1 cellular context compared by ENCODE assay signal in the genomic region with DNA sequence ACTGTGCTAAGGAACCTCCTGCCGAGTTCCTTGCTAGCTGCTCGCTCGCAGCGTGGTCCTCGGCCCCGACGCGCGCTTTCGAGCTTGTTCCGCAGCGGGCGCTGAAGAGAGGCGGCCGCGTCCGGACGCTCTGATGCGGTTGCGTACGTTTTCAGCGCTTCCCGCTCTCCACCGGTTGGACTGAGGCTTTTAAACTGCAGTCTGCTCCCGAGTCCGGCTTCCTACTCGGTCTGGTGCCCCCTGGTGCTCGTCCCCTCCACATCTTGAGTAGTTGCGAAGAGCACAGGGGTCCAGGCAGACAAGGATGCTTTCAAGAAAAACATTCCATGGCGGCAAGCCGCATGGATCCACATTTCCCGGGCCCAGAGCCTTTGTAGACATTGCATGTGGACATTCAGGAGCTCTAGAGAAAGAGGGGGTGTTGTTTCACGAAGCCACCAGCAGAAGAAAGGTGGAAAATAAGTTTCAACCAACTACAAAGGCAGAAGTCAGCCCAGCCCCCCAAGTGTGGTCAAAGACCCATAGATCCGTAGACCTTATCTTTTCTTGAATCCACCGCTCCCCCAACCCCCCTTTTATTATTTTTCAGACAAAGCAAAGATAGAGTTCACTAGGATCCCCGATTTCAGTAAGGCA.
A peak's percentile ranks its signal among the peaks of the same experiment; 100 is the strongest.
TF ChIP-seq lines count a peak whose summit lies in the region.

No MANE protein-coding gene starts in this region.

TF ChIP-seq in HepG2, 621 proteins besides CTCF, POLR2A, EP300 and RAD21 (continued from another document and continues in another):
- TF ChIP-seq, protein P1, sequence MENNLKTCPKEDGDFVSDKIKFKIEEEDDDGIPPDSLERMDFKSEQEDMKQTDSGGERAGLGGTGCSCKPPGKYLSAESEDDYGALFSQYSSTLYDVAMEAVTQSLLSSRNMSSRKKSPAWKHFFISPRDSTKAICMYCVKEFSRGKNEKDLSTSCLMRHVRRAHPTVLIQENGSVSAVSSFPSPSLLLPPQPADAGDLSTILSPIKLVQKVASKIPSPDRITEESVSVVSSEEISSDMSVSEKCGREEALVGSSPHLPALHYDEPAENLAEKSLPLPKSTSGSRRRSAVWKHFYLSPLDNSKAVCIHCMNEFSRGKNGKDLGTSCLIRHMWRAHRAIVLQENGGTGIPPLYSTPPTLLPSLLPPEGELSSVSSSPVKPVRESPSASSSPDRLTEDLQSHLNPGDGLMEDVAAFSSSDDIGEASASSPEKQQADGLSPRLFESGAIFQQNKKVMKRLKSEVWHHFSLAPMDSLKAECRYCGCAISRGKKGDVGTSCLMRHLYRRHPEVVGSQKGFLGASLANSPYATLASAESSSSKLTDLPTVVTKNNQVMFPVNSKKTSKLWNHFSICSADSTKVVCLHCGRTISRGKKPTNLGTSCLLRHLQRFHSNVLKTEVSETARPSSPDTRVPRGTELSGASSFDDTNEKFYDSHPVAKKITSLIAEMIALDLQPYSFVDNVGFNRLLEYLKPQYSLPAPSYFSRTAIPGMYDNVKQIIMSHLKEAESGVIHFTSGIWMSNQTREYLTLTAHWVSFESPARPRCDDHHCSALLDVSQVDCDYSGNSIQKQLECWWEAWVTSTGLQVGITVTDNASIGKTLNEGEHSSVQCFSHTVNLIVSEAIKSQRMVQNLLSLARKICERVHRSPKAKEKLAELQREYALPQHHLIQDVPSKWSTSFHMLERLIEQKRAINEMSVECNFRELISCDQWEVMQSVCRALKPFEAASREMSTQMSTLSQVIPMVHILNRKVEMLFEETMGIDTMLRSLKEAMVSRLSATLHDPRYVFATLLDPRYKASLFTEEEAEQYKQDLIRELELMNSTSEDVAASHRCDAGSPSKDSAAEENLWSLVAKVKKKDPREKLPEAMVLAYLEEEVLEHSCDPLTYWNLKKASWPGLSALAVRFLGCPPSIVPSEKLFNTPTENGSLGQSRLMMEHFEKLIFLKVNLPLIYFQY (CRISPR knock-in tag; IDR thresholded peaks at IDR 0.05; ENCODE audit: borderline replicate concordance) = peak; percentile 40; the same call in 1 of the 2 replicates
- TF ChIP-seq MIER2 (CRISPR knock-in tag; IDR thresholded peaks at IDR 0.05) (peak; percentile 67), E2F2 (CRISPR knock-in tag; IDR thresholded peaks at IDR 0.05; ENCODE audit: borderline replicate concordance) (peak; percentile 95; the same call in 1 of the 2 replicates), MYNN (CRISPR knock-in tag; IDR thresholded peaks at IDR 0.05; ENCODE audit: low read depth) (peak; percentile 84; the same call in 1 of the 2 replicates), ZNF3 (CRISPR knock-in tag; IDR thresholded peaks at IDR 0.05) (no peak; the same call in 1 of the 2 replicates), ZNF780A (CRISPR knock-in tag; IDR thresholded peaks at IDR 0.05) (0 out of 2 replicates have a peak, but pooled peaks have one; percentile 44), SRSF1 (optimal IDR thresholded peaks at IDR 0.05; ENCODE audit: low read depth, low read length) (no peak), ZNF746 (CRISPR knock-in tag; IDR thresholded peaks at IDR 0.05) (peak; percentile 87), ZNF670 (CRISPR knock-in tag; IDR thresholded peaks at IDR 0.05; ENCODE audit: borderline replicate concordance) (peak; percentile 67; the same call in 1 of the 2 replicates), ZNF883 (CRISPR knock-in tag; IDR thresholded peaks at IDR 0.05; ENCODE audit: not compliant biosample characterization) (peak; percentile 92), NR2F2 (IDR thresholded peaks at IDR 0.05; ENCODE audit: borderline replicate concordance, low read depth) (peak; percentile 19; the same call in 1 of the 2 replicates), PITX1 (CRISPR knock-in tag; IDR thresholded peaks at IDR 0.05) (peak; percentile 83), LCORL (IDR thresholded peaks at IDR 0.05) (no peak), LCORL (CRISPR knock-in tag; IDR thresholded peaks at IDR 0.05) (peak; percentile 93), ZNF275 (CRISPR knock-in tag; IDR thresholded peaks at IDR 0.05; ENCODE audit: borderline replicate concordance) (0 out of 2 replicates have a peak, but pooled peaks have one; percentile 44), NR3C1 (CRISPR knock-in tag; IDR thresholded peaks at IDR 0.05) (no peak), ZNF230 (CRISPR knock-in tag; IDR thresholded peaks at IDR 0.05) (peak; percentile 92), RFX5 (IDR thresholded peaks at IDR 0.05; ENCODE audit: low read depth, low read length) (no peak), ZNF788 (CRISPR knock-in tag; IDR thresholded peaks at IDR 0.05; ENCODE audit: borderline replicate concordance) (peak; percentile 91), POLR2AphosphoS2 (IDR thresholded peaks at IDR 0.05; ENCODE audit: low read depth, low read length) (no peak), PRDM15 (CRISPR knock-in tag; IDR thresholded peaks at IDR 0.05) (peak; percentile 60; the same call in 1 of the 2 replicates), ZNF274 (CRISPR knock-in tag; IDR thresholded peaks at IDR 0.05) (peak; percentile 95), ZBTB42 (CRISPR knock-in tag; IDR thresholded peaks at IDR 0.05) (peak; percentile 77; the same call in 1 of the 2 replicates), MYC (CRISPR knock-in tag; IDR thresholded peaks at IDR 0.05; ENCODE audit: borderline replicate concordance) (peak; percentile 90), DMTF1 (CRISPR knock-in tag; IDR thresholded peaks at IDR 0.05) (no peak), EED (CRISPR knock-in tag; IDR thresholded peaks at IDR 0.05) (0 out of 2 replicates have a peak, but pooled peaks have one; percentile 63), ZFP36L2 (CRISPR knock-in tag; IDR thresholded peaks at IDR 0.05) (no peak), KDM4B (CRISPR knock-in tag; IDR thresholded peaks at IDR 0.05) (peak; percentile 84; the same call in 1 of the 2 replicates), FOXA1 (IDR thresholded peaks at IDR 0.05) (no peak), FOXA1 (CRISPR knock-in tag; IDR thresholded peaks at IDR 0.05) (no peak), ZNF431 (CRISPR knock-in tag; IDR thresholded peaks at IDR 0.05; ENCODE audit: borderline replicate concordance, low read depth) (peak; percentile 85; the same call in 1 of the 2 replicates)
- TF ChIP-seq, protein P2, sequence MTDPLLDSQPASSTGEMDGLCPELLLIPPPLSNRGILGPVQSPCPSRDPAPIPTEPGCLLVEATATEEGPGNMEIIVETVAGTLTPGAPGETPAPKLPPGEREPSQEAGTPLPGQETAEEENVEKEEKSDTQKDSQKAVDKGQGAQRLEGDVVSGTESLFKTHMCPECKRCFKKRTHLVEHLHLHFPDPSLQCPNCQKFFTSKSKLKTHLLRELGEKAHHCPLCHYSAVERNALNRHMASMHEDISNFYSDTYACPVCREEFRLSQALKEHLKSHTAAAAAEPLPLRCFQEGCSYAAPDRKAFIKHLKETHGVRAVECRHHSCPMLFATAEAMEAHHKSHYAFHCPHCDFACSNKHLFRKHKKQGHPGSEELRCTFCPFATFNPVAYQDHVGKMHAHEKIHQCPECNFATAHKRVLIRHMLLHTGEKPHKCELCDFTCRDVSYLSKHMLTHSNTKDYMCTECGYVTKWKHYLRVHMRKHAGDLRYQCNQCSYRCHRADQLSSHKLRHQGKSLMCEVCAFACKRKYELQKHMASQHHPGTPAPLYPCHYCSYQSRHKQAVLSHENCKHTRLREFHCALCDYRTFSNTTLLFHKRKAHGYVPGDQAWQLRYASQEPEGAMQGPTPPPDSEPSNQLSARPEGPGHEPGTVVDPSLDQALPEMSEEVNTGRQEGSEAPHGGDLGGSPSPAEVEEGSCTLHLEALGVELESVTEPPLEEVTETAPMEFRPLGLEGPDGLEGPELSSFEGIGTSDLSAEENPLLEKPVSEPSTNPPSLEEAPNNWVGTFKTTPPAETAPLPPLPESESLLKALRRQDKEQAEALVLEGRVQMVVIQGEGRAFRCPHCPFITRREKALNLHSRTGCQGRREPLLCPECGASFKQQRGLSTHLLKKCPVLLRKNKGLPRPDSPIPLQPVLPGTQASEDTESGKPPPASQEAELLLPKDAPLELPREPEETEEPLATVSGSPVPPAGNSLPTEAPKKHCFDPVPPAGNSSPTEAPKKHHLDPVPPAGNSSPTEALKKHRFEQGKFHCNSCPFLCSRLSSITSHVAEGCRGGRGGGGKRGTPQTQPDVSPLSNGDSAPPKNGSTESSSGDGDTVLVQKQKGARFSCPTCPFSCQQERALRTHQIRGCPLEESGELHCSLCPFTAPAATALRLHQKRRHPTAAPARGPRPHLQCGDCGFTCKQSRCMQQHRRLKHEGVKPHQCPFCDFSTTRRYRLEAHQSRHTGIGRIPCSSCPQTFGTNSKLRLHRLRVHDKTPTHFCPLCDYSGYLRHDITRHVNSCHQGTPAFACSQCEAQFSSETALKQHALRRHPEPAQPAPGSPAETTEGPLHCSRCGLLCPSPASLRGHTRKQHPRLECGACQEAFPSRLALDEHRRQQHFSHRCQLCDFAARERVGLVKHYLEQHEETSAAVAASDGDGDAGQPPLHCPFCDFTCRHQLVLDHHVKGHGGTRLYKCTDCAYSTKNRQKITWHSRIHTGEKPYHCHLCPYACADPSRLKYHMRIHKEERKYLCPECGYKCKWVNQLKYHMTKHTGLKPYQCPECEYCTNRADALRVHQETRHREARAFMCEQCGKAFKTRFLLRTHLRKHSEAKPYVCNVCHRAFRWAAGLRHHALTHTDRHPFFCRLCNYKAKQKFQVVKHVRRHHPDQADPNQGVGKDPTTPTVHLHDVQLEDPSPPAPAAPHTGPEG (CRISPR knock-in tag; IDR thresholded peaks at IDR 0.05) = peak; percentile 79; the same call in 1 of the 2 replicates
- TF ChIP-seq, protein P3, sequence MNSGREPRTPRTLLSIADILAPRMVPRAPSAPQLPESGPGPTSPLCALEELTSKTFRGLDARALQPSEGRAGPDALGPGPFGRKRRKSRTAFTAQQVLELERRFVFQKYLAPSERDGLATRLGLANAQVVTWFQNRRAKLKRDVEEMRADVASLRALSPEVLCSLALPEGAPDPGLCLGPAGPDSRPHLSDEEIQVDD (CRISPR knock-in tag; IDR thresholded peaks at IDR 0.05; ENCODE audit: borderline replicate concordance) = peak; percentile 57; the same call in 1 of the 2 replicates
- TF ChIP-seq, protein P4, sequence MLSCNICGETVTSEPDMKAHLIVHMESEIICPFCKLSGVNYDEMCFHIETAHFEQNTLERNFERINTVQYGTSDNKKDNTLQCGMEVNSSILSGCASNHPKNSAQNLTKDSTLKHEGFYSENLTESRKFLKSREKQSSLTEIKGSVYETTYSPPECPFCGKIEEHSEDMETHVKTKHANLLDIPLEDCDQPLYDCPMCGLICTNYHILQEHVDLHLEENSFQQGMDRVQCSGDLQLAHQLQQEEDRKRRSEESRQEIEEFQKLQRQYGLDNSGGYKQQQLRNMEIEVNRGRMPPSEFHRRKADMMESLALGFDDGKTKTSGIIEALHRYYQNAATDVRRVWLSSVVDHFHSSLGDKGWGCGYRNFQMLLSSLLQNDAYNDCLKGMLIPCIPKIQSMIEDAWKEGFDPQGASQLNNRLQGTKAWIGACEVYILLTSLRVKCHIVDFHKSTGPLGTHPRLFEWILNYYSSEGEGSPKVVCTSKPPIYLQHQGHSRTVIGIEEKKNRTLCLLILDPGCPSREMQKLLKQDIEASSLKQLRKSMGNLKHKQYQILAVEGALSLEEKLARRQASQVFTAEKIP (CRISPR knock-in tag; IDR thresholded peaks at IDR 0.05; ENCODE audit: borderline replicate concordance) = no peak
